18 cellular contexts compared by ENCODE assay signal in genomic region chr11:114482114-114482513, GRCh38.
"Had no signal": no experiment of that assay in that cellular context is flagged by ENCODE, and none has a peak within 500 bp of the region (broad histone marks: within the 10 kb centered on the region; RNA-seq: fewer than 3 reads in every experiment).

No MANE protein-coding gene starts in this region.

- H3K27me3 ChIP-seq: ascending aorta, breast epithelium, tibial nerve had no signal

- H3K27ac ChIP-seq: ascending aorta, breast epithelium, epithelial cell of prostate, left ventricle myocardium inferior, skin epidermis, tibial nerve had no signal

- H3K4me1 ChIP-seq: ascending aorta, breast epithelium, tibial nerve had no signal

- H3K36me3 ChIP-seq: ascending aorta, breast epithelium, left ventricle myocardium inferior, tibial nerve had no signal

- ATAC-seq: effector memory CD8-positive, alpha-beta T cell; natural killer cell treated with Interleukin-12 subunit alpha and Interleukin-12 subunit beta and Interleukin-15 and Interleukin-18, amount 100 ng/mL, for 72 hours; stimulated activated naive B cell treated with anti-CD40 and anti-IgM and Interleukin-4, amounts not matched to agents 10 μg/mL and 1 μg/mL and 100 μg/mL, for 72 hours had no signal

- DNase-seq: activated CD4-positive, CD25-positive, alpha-beta regulatory T cell treated with anti-CD3 and anti-CD28 coated beads, Interleukin-2, amount 50 U/mL, for 72 hours; activated naive CD4-positive, alpha-beta T cell treated with Interleukin-2 at 50 U/mL for 16 hours; cerebellar nuclear complex; effector memory CD8-positive, alpha-beta T cell; kidney; left ventricle myocardium inferior; mesendoderm; occipital lobe; stimulated activated CD4-positive, alpha-beta T cell treated with anti-CD3 and anti-CD28 coated beads, Interleukin-15, amount 100 ng/mL, for 24 hours; stimulated activated CD4-positive, alpha-beta T cell treated with anti-CD3 and anti-CD28 coated beads, Interleukin-4, amount 100 ng/mL, for 1 hour; stimulated activated naive B cell treated with anti-CD40 and anti-IgM and Interleukin-4, amounts not matched to agents 10 μg/mL and 1 μg/mL and 100 μg/mL, for 72 hours; T1000 had no signal

- H3K9me3 ChIP-seq: ascending aorta, breast epithelium, left ventricle myocardium inferior, tibial nerve had no signal

- H3K4me3 ChIP-seq: ascending aorta, breast epithelium, left ventricle myocardium inferior, skin epidermis, tibial nerve had no signal
